Comparison of ENCODE assay signal across 27 cellular contexts in genomic region chr7:33701189-33701740, GRCh38.
"Had no signal": no experiment of that assay in that cellular context is flagged by ENCODE, and none has a peak within 500 bp of the region (broad histone marks: within the 10 kb centered on the region; RNA-seq: fewer than 3 reads in every experiment).

No MANE protein-coding gene starts in this region.

- H3K36me3 ChIP-seq: left lung, lower lobe of right lung, ovary, right atrium auricular region, right lobe of liver, stomach, thyroid gland, transverse colon, upper lobe of left lung, vagina had no signal

- H3K4me3 Mint-ChIP-seq: nephron progenitor cell; stimulated activated naive B cell treated with anti-CD40 and anti-IgM and Interleukin-4, amounts not matched to agents 10 μg/mL and 1 μg/mL and 100 μg/mL, for 72 hours had no signal

- H3K4me1 Mint-ChIP-seq: stimulated activated naive B cell treated with anti-CD40 and anti-IgM and Interleukin-4, amounts not matched to agents 10 μg/mL and 1 μg/mL and 100 μg/mL, for 72 hours had no signal

- DNase-seq: hippocampal formation; kidney; left colon; left lung; lower lobe of right lung; mammary epithelial cell; midbrain; mucosa of descending colon; naive thymus-derived CD4-positive, alpha-beta T cell; nephron progenitor cell; ovary; right lobe of liver; stimulated activated CD4-positive, alpha-beta T cell treated with anti-CD3 and anti-CD28 coated beads, Interleukin-15, amount 100 ng/mL, for 24 hours; stimulated activated CD4-positive, alpha-beta T cell treated with anti-CD3 and anti-CD28 coated beads, Interleukin-2, amount 100 ng/mL, for 24 hours; stimulated activated CD4-positive, alpha-beta T cell treated with anti-CD3 and anti-CD28 coated beads, Interleukin-4, amount 100 ng/mL, for 1 hour; stimulated activated naive B cell treated with anti-CD40 and anti-IgM and Interleukin-4, amounts not matched to agents 10 μg/mL and 1 μg/mL and 100 μg/mL, for 72 hours; stimulated activated naive CD8-positive, alpha-beta T cell treated with anti-CD3 and anti-CD28 coated beads, Interleukin-15, Interleukin-2, amounts not matched to agents 100 U/mL and 50 U/mL, for 24 hours; stomach; testis; thyroid gland; transverse colon; upper lobe of left lung had no signal

- H3K9me3 ChIP-seq: testis, thyroid gland, vagina had no signal

- H3K4me3 ChIP-seq: left lung, lower lobe of right lung, mucosa of descending colon, ovary, right atrium auricular region, right lobe of liver, smooth muscle cell, stomach, testis, thyroid gland, transverse colon, upper lobe of left lung, vagina had no signal

- H3K27ac ChIP-seq: left lung, lower lobe of right lung, ovary, right atrium auricular region, right lobe of liver, stomach, testis, thyroid gland, upper lobe of left lung, vagina had no signal

- H3K27me3 Mint-ChIP-seq: naive thymus-derived CD4-positive, alpha-beta T cell; progenitor cell of endocrine pancreas had no signal

- H3K27me3 ChIP-seq: left lung, ovary, right atrium auricular region, right lobe of liver, stomach, testis, thyroid gland, transverse colon, upper lobe of left lung, vagina had no signal

- H3K4me1 ChIP-seq: left lung, right atrium auricular region, right lobe of liver, testis, thyroid gland, vagina had no signal

- H3K27ac Mint-ChIP-seq: naive thymus-derived CD4-positive, alpha-beta T cell; nephron progenitor cell; progenitor cell of endocrine pancreas; stimulated activated naive B cell treated with anti-CD40 and anti-IgM and Interleukin-4, amounts not matched to agents 10 μg/mL and 1 μg/mL and 100 μg/mL, for 72 hours had no signal

- FAIRE-seq: islet of Langerhans, kidney had no signal
